ENCODE assay signal across 23 cellular contexts in the genomic region with DNA sequence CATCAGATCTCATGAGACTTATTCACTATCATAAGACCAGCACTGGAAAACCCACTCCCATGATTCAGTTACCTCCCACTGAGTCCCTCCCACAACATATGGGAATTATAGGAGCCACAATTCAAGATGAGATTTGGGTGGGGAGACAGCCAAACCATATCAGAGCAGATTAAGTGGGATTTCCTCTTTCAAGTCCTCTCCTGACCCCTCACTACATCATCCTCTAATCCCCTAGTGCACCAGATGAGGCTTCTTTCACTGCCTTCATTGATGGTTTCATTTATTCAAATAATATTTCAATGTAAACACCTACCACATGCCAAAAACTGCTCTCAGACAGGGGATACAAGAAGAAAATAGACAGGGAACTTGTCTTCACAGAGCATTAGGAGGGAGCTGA.
"Had no signal": no experiment of that assay in that cellular context is flagged by ENCODE, and none has a peak within 500 bp of the region (broad histone marks: within the 10 kb centered on the region; RNA-seq: fewer than 3 reads in every experiment).

No MANE protein-coding gene starts in this region.

- H3K4me3 Mint-ChIP-seq: effector memory CD8-positive, alpha-beta T cell; immature natural killer cell; naive thymus-derived CD8-positive, alpha-beta T cell; stimulated activated naive B cell treated with anti-CD40 and anti-IgM and Interleukin-4, amounts not matched to agents 10 μg/mL and 1 μg/mL and 100 μg/mL, for 72 hours; stimulated activated naive CD8-positive, alpha-beta T cell treated with anti-CD3 and anti-CD28 coated beads, Interleukin-15, amount 100 ng/mL, for 72 hours had no signal

- H3K27ac ChIP-seq: esophagus squamous epithelium, lower lobe of right lung, ovary, psoas muscle, suprapubic skin, vagina had no signal

- H3K36me3 Mint-ChIP-seq: immature natural killer cell; naive thymus-derived CD8-positive, alpha-beta T cell; stimulated activated naive B cell treated with anti-CD40 and anti-IgM and Interleukin-4, amounts not matched to agents 10 μg/mL and 1 μg/mL and 100 μg/mL, for 72 hours had no signal

- ATAC-seq: effector memory CD8-positive, alpha-beta T cell; left ventricle myocardium superior; lower lobe of right lung; naive thymus-derived CD8-positive, alpha-beta T cell; psoas muscle; right cardiac atrium; stimulated activated naive B cell treated with anti-CD40 and anti-IgM and Interleukin-4, amounts not matched to agents 10 μg/mL and 1 μg/mL and 100 μg/mL, for 72 hours; stimulated activated naive CD8-positive, alpha-beta T cell treated with anti-CD3 and anti-CD28 coated beads, Interleukin-15, amount 100 ng/mL, for 72 hours had no signal

- H3K4me3 ChIP-seq: esophagus squamous epithelium, lower lobe of right lung, ovary, psoas muscle, skin epidermis, suprapubic skin, vagina had no signal

- H3K27me3 Mint-ChIP-seq: stimulated activated naive B cell treated with anti-CD40 and anti-IgM and Interleukin-4, amounts not matched to agents 10 μg/mL and 1 μg/mL and 100 μg/mL, for 72 hours; stimulated activated naive CD8-positive, alpha-beta T cell treated with anti-CD3 and anti-CD28 coated beads, Interleukin-15, amount 100 ng/mL, for 72 hours had no signal

- H3K9me3 ChIP-seq: esophagus squamous epithelium, lower lobe of right lung, ovary, psoas muscle, suprapubic skin, vagina had no signal

- H3K27ac Mint-ChIP-seq: effector memory CD8-positive, alpha-beta T cell; immature natural killer cell; naive thymus-derived CD8-positive, alpha-beta T cell; stimulated activated naive B cell treated with anti-CD40 and anti-IgM and Interleukin-4, amounts not matched to agents 10 μg/mL and 1 μg/mL and 100 μg/mL, for 72 hours had no signal

- H3K4me1 ChIP-seq: esophagus squamous epithelium, lower lobe of right lung, psoas muscle, suprapubic skin, vagina had no signal

- H3K9me3 Mint-ChIP-seq: effector memory CD8-positive, alpha-beta T cell; naive thymus-derived CD8-positive, alpha-beta T cell; stimulated activated naive CD8-positive, alpha-beta T cell treated with anti-CD3 and anti-CD28 coated beads, Interleukin-15, amount 100 ng/mL, for 72 hours had no signal

- H3K27me3 ChIP-seq: esophagus squamous epithelium, ovary, suprapubic skin, vagina had no signal

- H3K4me1 Mint-ChIP-seq: immature natural killer cell; naive thymus-derived CD8-positive, alpha-beta T cell; stimulated activated naive B cell treated with anti-CD40 and anti-IgM and Interleukin-4, amounts not matched to agents 10 μg/mL and 1 μg/mL and 100 μg/mL, for 72 hours; stimulated activated naive CD8-positive, alpha-beta T cell treated with anti-CD3 and anti-CD28 coated beads, Interleukin-15, amount 100 ng/mL, for 72 hours had no signal

- DNase-seq: cortex of kidney; effector memory CD8-positive, alpha-beta T cell; erythroblast; esophagus squamous epithelium; hypothalamus; immature natural killer cell; islet precursor cell; left ventricle myocardium superior; lower lobe of right lung; naive thymus-derived CD8-positive, alpha-beta T cell; occipital lobe; ovary; posterior cingulate gyrus; psoas muscle; right cardiac atrium; stimulated activated CD4-positive, alpha-beta T cell treated with anti-CD3 and anti-CD28 coated beads, Interleukin-15, amount 100 ng/mL, for 24 hours; stimulated activated CD4-positive, alpha-beta T cell treated with anti-CD3 and anti-CD28 coated beads, Interleukin-2, amount 100 ng/mL, for 48 hours; stimulated activated naive B cell treated with anti-CD40 and anti-IgM and Interleukin-4, amounts not matched to agents 10 μg/mL and 1 μg/mL and 100 μg/mL, for 72 hours; stimulated activated naive CD8-positive, alpha-beta T cell treated with anti-CD3 and anti-CD28 coated beads, Interleukin-15, amount 100 ng/mL, for 72 hours; trophoblast cell had no signal

- H3K36me3 ChIP-seq: esophagus squamous epithelium, lower lobe of right lung, ovary, suprapubic skin, vagina had no signal
